13 cellular contexts compared by ENCODE assay signal in the genomic region with DNA sequence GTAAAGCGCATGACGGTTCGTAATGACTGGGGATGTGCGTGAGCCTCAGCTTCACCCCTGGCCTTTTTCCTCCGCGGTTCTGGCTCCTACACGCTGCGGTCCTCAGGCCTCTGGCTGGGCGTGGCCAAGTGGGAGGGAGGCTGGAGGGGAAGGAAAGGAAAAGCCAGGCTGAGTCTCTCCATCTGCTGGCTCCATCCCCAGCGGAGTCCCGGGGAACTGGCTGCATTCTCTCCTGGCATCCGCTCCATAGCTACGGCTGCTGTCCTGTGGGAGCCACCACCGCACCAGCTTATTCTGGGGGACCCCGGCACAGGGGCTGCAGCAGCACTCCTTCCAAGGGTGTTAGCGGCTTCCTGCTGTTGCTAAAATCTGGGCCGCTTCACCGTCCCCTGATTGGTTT.
A peak's percentile ranks its signal among the peaks of the same experiment; 100 is the strongest.
DNase-seq lines count a peak whose midpoint lies in the region; ATAC-seq and TF ChIP-seq lines count a peak whose summit lies in the region.
"Had no signal": no experiment of that assay in that cellular context is flagged by ENCODE, and none has a peak within 500 bp of the region (broad histone marks: within the 10 kb centered on the region; RNA-seq: fewer than 3 reads in every experiment).

No MANE protein-coding gene starts in this region.

- H3K9me3 ChIP-seq in adrenal gland (replicated peaks in 1 of 3): no peaks in the 10 kb centered on the region
- H3K9me3 ChIP-seq in left ventricle myocardium inferior (replicated peaks): no peaks in the 10 kb centered on the region
- H3K9me3 ChIP-seq: esophagus muscularis mucosa, thyroid gland had no signal

- peaks cover 7 to 12% of the 10 kb centered on the region in 2 donors for H3K36me3 Mint-ChIP-seq in CD14-positive monocyte
- H3K36me3 Mint-ChIP-seq in activated CD8-positive, alpha-beta memory T cell treated with anti-CD3 and anti-CD28 coated beads, Interleukin-2, amount 10 ng/mL, durations not matched to agents 7 days and 5 days: no peaks in the 10 kb centered on the region

- in situ Hi-C loops in GM13977 (cut with MboI; ENCODE audit: low pct_unique_long_range_greater_than_20kb, low sequenced_read_pairs, unreplicated experiment): no loop called here

- intact Hi-C loops in CD14-positive monocyte (cut with micrococcal nuclease) (loop anchor here in 1 of 2 donors (10.0 kb wide), 1 partner anchor 140 kb away; no protein-coding TSS in a partner anchor), adrenal gland (cut with DNase I) (no loop called here), left ventricle myocardium inferior (cut with micrococcal nuclease) (no loop called here)

- CTCF ChIA-PET in activated CD8-positive, alpha-beta memory T cell treated with anti-CD3 and anti-CD28 coated beads, Interleukin-2, amount 10 ng/mL, durations not matched to agents 7 days and 5 days (lab: Charles Lee): no interaction called here

- H3K27ac Mint-ChIP-seq in CD14-positive monocyte: peak overlapping the region in 1 of 7 donors; percentile 63
- no peak overlapping the region for H3K27ac Mint-ChIP-seq in activated CD8-positive, alpha-beta memory T cell treated with anti-CD3 and anti-CD28 coated beads, Interleukin-2, amount 10 ng/mL, durations not matched to agents 7 days and 5 days

- H3K9me3 Mint-ChIP-seq in CD14-positive monocyte: peaks cover 0 to 6% (median 3%) of the 10 kb centered on the region in 7 donors
- no peaks in the 10 kb centered on the region for H3K9me3 Mint-ChIP-seq in activated CD8-positive, alpha-beta memory T cell treated with anti-CD3 and anti-CD28 coated beads, Interleukin-2, amount 10 ng/mL, durations not matched to agents 7 days and 5 days (ENCODE audit: low read depth)

- TF ChIP-seq CTCF in CD14-positive monocyte (IDR thresholded peaks at IDR 0.05) (no peak), adrenal gland (IDR thresholded peaks at IDR 0.05) (no peak), left ventricle myocardium inferior (IDR thresholded peaks at IDR 0.05; ENCODE audit: borderline replicate concordance) (no peak), omental fat pad (IDR thresholded peaks at IDR 0.05) (no peak), GM13977 (IDR thresholded peaks at IDR 0.05; ENCODE audit: extremely low read depth, insufficient read depth, missing control alignments) (no peak)

- H3K27ac ChIP-seq in adrenal gland (no peak overlapping the region), left ventricle myocardium inferior (replicated peaks) (no peak overlapping the region)
- H3K27ac ChIP-seq: SK-N-MC, skin epidermis, thyroid gland had no signal

- 22 to 48% (median 30%) methylated on average over 11 to 18 of the region's 18 CpGs for WGBS in adrenal gland, 4 donors

- ATAC-seq in omental fat pad (ENCODE audit: low FRiP score): peak; percentile 14
- ATAC-seq in GM19463 (IDR thresholded peaks at IDR 0.05; ENCODE audit: unreplicated experiment): no peak
- no peak for ATAC-seq in activated CD8-positive, alpha-beta memory T cell treated with anti-CD3 and anti-CD28 coated beads, Interleukin-2, amount 10 ng/mL, durations not matched to agents 7 days and 5 days

- H3K4me1 ChIP-seq in adrenal gland (replicated peaks in 1 of 2): no peaks in the 10 kb centered on the region
- peaks cover 9% of the 10 kb centered on the region for H3K4me1 ChIP-seq in left ventricle myocardium inferior
- H3K4me1 ChIP-seq: thyroid gland had no signal

- no peak overlapping the region for H3K4me3 ChIP-seq in adrenal gland
- peak overlapping the region; percentile 26 for H3K4me3 ChIP-seq in left ventricle myocardium inferior
- H3K4me3 ChIP-seq: SK-N-MC, skin epidermis, thyroid gland had no signal

- H3K4me3 Mint-ChIP-seq in CD14-positive monocyte: peak overlapping the region; percentile 61 to 73
- H3K4me3 Mint-ChIP-seq in activated CD8-positive, alpha-beta memory T cell treated with anti-CD3 and anti-CD28 coated beads, Interleukin-2, amount 10 ng/mL, durations not matched to agents 7 days and 5 days: no peak overlapping the region

- peaks cover 47 to 54% (median 49%) of the 10 kb centered on the region in 3 donors for H3K27me3 Mint-ChIP-seq in CD14-positive monocyte (ENCODE audit: low read depth in 3 of 3)
- H3K27me3 Mint-ChIP-seq in activated CD8-positive, alpha-beta memory T cell treated with anti-CD3 and anti-CD28 coated beads, Interleukin-2, amount 10 ng/mL, durations not matched to agents 7 days and 5 days: peaks cover 72% of the 10 kb centered on the region

- peaks cover 46% of the 10 kb centered on the region for H3K4me1 Mint-ChIP-seq in CD14-positive monocyte
- peaks cover 21% of the 10 kb centered on the region for H3K4me1 Mint-ChIP-seq in activated CD8-positive, alpha-beta memory T cell treated with anti-CD3 and anti-CD28 coated beads, Interleukin-2, amount 10 ng/mL, durations not matched to agents 7 days and 5 days

- H3K27me3 ChIP-seq in adrenal gland (peaks cover 11% of the 10 kb centered on the region), left ventricle myocardium inferior (ENCODE audit: low read depth) (peaks cover 84% of the 10 kb centered on the region)
- H3K27me3 ChIP-seq: thyroid gland had no signal

- H3K36me3 ChIP-seq in adrenal gland (replicated peaks in 1 of 2): no peaks in the 10 kb centered on the region
- no peaks in the 10 kb centered on the region for H3K36me3 ChIP-seq in left ventricle myocardium inferior
- H3K36me3 ChIP-seq: esophagus muscularis mucosa, thyroid gland had no signal

- no peak for TF ChIP-seq POLR2A in adrenal gland (IDR thresholded peaks at IDR 0.05)

- DNase-seq in CD14-positive monocyte (ENCODE audit: low spot score): no peak
- DNase-seq in adrenal gland: peak in 6 of 7 donors; percentile 11 to 60 (median 18)
- DNase-seq in left ventricle myocardium inferior: peak; percentile 75
- no peak for DNase-seq in omental fat pad (ENCODE audit: low spot score)
- no peak for DNase-seq in GM13977 (ENCODE audit: low spot score)
- no peak for DNase-seq in stimulated activated CD4-positive, alpha-beta T cell treated with anti-CD3 and anti-CD28 coated beads, Interleukin-1b, Interleukin-23, amount 100 ng/mL, for 48 hours
- no peak for DNase-seq in activated CD8-positive, alpha-beta memory T cell treated with anti-CD3 and anti-CD28 coated beads, Interleukin-2, amount 10 ng/mL, durations not matched to agents 7 days and 5 days
- DNase-seq: NCI-H1436 had no signal

Comparison
In these comparisons a context has a peak if more than half of its experiments do, and no peak if none do; other contexts are left out.
1. DNase-seq: peak in adrenal gland (6 of 7) and left ventricle myocardium inferior (single experiment); none in CD14-positive monocyte (single experiment), omental fat pad (single experiment), GM13977 (single experiment), stimulated activated CD4-positive, alpha-beta T cell treated with anti-CD3 and anti-CD28 coated beads, Interleukin-1b, Interleukin-23, amount 100 ng/mL, for 48 hours (single experiment) and activated CD8-positive, alpha-beta memory T cell treated with anti-CD3 and anti-CD28 coated beads, Interleukin-2, amount 10 ng/mL, durations not matched to agents 7 days and 5 days (single experiment).